In the genomic region with DNA sequence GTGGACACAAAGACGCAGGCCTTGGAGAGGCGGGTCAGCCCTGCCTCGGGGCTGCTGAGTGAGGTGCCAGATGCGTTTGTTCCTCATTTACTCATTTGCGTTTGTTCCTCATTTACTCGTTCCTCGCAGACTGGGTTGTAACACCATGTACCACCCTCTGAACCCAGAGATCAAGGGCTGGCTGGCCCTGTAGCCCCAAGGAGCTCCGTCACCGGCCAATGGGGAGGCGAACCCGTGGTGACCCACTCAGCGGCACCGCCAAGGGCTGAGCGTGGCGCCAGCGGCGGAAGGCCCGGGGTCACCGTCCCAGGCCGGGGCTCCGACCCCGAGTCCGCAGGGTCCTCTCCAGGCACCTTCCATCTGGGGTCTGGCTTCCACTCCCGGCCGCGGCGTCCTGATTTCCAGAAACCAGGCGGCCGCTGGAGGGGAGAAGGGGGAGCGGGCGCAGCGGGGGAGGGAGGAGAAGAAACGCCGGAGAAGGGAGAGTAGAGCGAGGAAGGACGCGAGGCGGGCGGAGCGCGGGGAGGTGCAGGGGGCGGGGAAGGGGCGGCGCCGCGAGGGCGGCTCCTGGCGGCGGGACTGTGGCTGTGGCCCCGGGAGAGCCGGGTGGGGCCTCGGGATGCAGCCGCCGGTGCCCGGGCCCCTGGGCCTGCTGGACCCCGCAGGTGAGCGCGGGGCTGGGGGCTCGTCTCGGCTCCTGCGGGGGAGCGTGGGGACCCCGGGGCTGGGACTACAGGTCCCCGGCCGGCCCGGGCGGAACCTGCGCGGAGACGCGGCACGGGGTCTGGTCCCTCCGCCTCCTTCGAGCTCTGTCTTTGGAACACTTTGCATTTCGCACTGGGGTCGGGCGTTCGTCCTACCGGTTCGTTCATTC, we compare ENCODE assay signal across 8 cellular contexts. TPM values are rescaled to one million over a fixed set of nuclear protein-coding genes. Genes with fewer than 3 reads are reported as not detected.
DNase-seq lines count a peak whose midpoint lies in the region; ATAC-seq and TF ChIP-seq lines count a peak whose summit lies in the region.

A gene (plus strand): TSS at position 576 of the 874 bp plus-strand sequence. CDS start 44 bp downstream, at position 620.

- H3K9ac ChIP-seq in smooth muscle cell (ENCODE audit: low read depth) = peak within 1 kb of the TSS; percentile 40

- ATAC-seq in HG02623 (IDR thresholded peaks at IDR 0.05; ENCODE audit: unreplicated experiment) (peak; percentile 80), HG03378 (IDR thresholded peaks at IDR 0.05; ENCODE audit: unreplicated experiment) (no peak)

- no peaks in the 10 kb centered on the region for H3K4me1 ChIP-seq in smooth muscle cell (ENCODE audit: low read depth)

- WGBS in smooth muscle cell (ENCODE audit: low lambda C conversion rate) = 5% methylated on average over 32 of the region's 80 CpGs

- H4K20me1 ChIP-seq in smooth muscle cell (ENCODE audit: low read depth) = no peaks in the 10 kb centered on the region

- H3K27ac ChIP-seq in smooth muscle cell (ENCODE audit: low read depth) = no peak within 1 kb of the TSS

- no peaks in the 10 kb centered on the region for H3F3A ChIP-seq in smooth muscle cell (ENCODE audit: low read depth)

- TF ChIP-seq CTCF in GM06990 (IDR thresholded peaks at IDR 0.05; ENCODE audit: insufficient read depth, low read length, poor library complexity, severe bottlenecking) = no peak
- TF ChIP-seq CTCF in cardiac fibroblast (IDR thresholded peaks at IDR 0.05; ENCODE audit: low read depth, low read length) = no peak
- peak; percentile 26 for TF ChIP-seq CTCF in smooth muscle cell (IDR thresholded peaks at IDR 0.05; ENCODE audit: borderline replicate concordance, insufficient read depth, poor library complexity, severe bottlenecking)

- H3K36me3 Mint-ChIP-seq in immature natural killer cell = peaks cover 0 to 4% (median 0%) of the 10 kb centered on the region in 3 donors

- DNase-seq in GM06990 (ENCODE audit: extremely low read depth, insufficient read length) (peak; percentile 61), NCI-H2107 (lab: John Stamatoyannopoulos, UW) (peak; percentile 65), cardiac fibroblast (ENCODE audit: low read depth in 2 of 2) (peak; percentile 66 to 72), immature natural killer cell (peak; percentile 41 to 51 (median 49)), smooth muscle cell (lab: John Stamatoyannopoulos, UW; ENCODE audit: unreplicated experiment) (peak; percentile 60)
- peak; percentile 41 to 60 (median 44) for DNase-seq in activated CD4-positive, CD25-positive, alpha-beta regulatory T cell (lab: John Stamatoyannopoulos, UW)

- peaks cover 3% of the 10 kb centered on the region for H3K27me3 ChIP-seq in GM06990 (replicated peaks; ENCODE audit: control insufficient read depth, insufficient read depth, low read length)
- peaks cover 40% of the 10 kb centered on the region for H3K27me3 ChIP-seq in smooth muscle cell (ENCODE audit: low read depth)

- H3K27me3 Mint-ChIP-seq in immature natural killer cell (ENCODE audit: low read depth in 3 of 3) = peaks cover 13 to 24% (median 16%) of the 10 kb centered on the region in 3 donors

- peaks cover 14 to 17% of the 10 kb centered on the region in 2 donors for H3K4me1 Mint-ChIP-seq in immature natural killer cell

- H3K4me3 ChIP-seq in GM06990 (replicated peaks; ENCODE audit: low read depth, low read length) = peak within 1 kb of the TSS; percentile 55
- H3K4me3 ChIP-seq in cardiac fibroblast (replicated peaks in 1 of 2; ENCODE audit: low read depth in 2 of 2, low read length in 2 of 2) = peak within 1 kb of the TSS; percentile 53 to 64
- peak within 1 kb of the TSS; percentile 69 for H3K4me3 ChIP-seq in smooth muscle cell

- H3K9me3 Mint-ChIP-seq in immature natural killer cell = peaks cover 0 to 2% (median 0%) of the 10 kb centered on the region in 6 donors

- no peaks in the 10 kb centered on the region for H3K9me3 ChIP-seq in smooth muscle cell (replicated peaks; ENCODE audit: low read depth)

- H2AFZ ChIP-seq in smooth muscle cell (ENCODE audit: low read depth) = peak within 1 kb of the TSS; percentile 98

- H3K36me3 ChIP-seq in GM06990 (ENCODE audit: control insufficient read depth, insufficient read depth, low read length) (no peaks in the 10 kb centered on the region), smooth muscle cell (ENCODE audit: low read depth) (no peaks in the 10 kb centered on the region)

- H3K27ac Mint-ChIP-seq in immature natural killer cell = peak within 1 kb of the TSS in 2 of 6 donors; percentile 11 to 17

- H3K4me3 Mint-ChIP-seq in immature natural killer cell = peak within 1 kb of the TSS; percentile 88 to 95 (median 90)

- peak within 1 kb of the TSS; percentile 95 for H3K4me2 ChIP-seq in smooth muscle cell

- H3K79me2 ChIP-seq in smooth muscle cell (ENCODE audit: low read depth) = no peaks in the 10 kb centered on the region

RNA-seq across cellular contexts. Expression of the gene that starts here (rescaled TPM):
- polyA plus RNA-seq in immature natural killer cell (not detected), smooth muscle cell (1.4 and 2.1 TPM in 2 replicates)
- 0.22 and 4.1 TPM in 2 replicates for total RNA-seq in smooth muscle cell

Comparison
In these comparisons a context has a peak if more than half of its experiments do, and no peak if none do; other contexts are left out.
1. Peak in DNase-seq in immature natural killer cell; RNA of the gene not detected or under 1 TPM.